1 cellular context compared by ENCODE assay signal in genomic region chr17:43398724-43399595, GRCh38.
A peak's percentile ranks its signal among the peaks of the same experiment; 100 is the strongest.
TF ChIP-seq lines count a peak whose summit lies in the region.

Gene ARL4D, plus strand, starts transcription at chr17:43398993. Its CDS starts 740 bp downstream, at chr17:43399733.

TF ChIP-seq in HepG2, 621 proteins besides CTCF, POLR2A, EP300 and RAD21 (continued from another document and continues in another):
- TF ChIP-seq ZBTB10 (CRISPR knock-in tag; IDR thresholded peaks at IDR 0.05; ENCODE audit: borderline replicate concordance) (no peak), KAT2B (IDR thresholded peaks at IDR 0.05; ENCODE audit: borderline replicate concordance, low read depth, low read length) (no peak), ZNF281 (CRISPR knock-in tag; IDR thresholded peaks at IDR 0.05; ENCODE audit: borderline replicate concordance) (no peak), ZNF354B (CRISPR knock-in tag; IDR thresholded peaks at IDR 0.05) (no peak), ZNF687 (CRISPR knock-in tag; IDR thresholded peaks at IDR 0.05) (peak; percentile 93), NFE2L2 (IDR thresholded peaks at IDR 0.05; ENCODE audit: low read length) (no peak), SIX4 (CRISPR knock-in tag; IDR thresholded peaks at IDR 0.05) (0 out of 2 replicates have a peak, but pooled peaks have one; percentile 26), KDM6A (CRISPR knock-in tag; IDR thresholded peaks at IDR 0.05; ENCODE audit: low read depth) (no peak), DDIT3 (CRISPR knock-in tag; IDR thresholded peaks at IDR 0.05) (no peak), HDAC1 (CRISPR knock-in tag; IDR thresholded peaks at IDR 0.05) (peak; percentile 84), ZBTB40 (IDR thresholded peaks at IDR 0.05) (no peak), ZBTB40 (CRISPR knock-in tag; IDR thresholded peaks at IDR 0.05) (peak; percentile 88), SNAI1 (CRISPR knock-in tag; IDR thresholded peaks at IDR 0.05; ENCODE audit: borderline replicate concordance) (no peak), ZNF580 (CRISPR knock-in tag; IDR thresholded peaks at IDR 0.05; ENCODE audit: borderline replicate concordance, low read depth) (peak; percentile 87; the same call in 1 of the 2 replicates), PHF21A (CRISPR knock-in tag; IDR thresholded peaks at IDR 0.05) (no peak), SP1 (IDR thresholded peaks at IDR 0.05) (no peak), SP1 (CRISPR knock-in tag; IDR thresholded peaks at IDR 0.05) (peak; percentile 80), ZUFSP (CRISPR knock-in tag; IDR thresholded peaks at IDR 0.05; ENCODE audit: borderline replicate concordance) (no peak), DR1 (CRISPR knock-in tag; IDR thresholded peaks at IDR 0.05) (peak; percentile 98), ZNF770 (CRISPR knock-in tag; IDR thresholded peaks at IDR 0.05) (peak; percentile 83), TIGD3 (CRISPR knock-in tag; IDR thresholded peaks at IDR 0.05; ENCODE audit: borderline replicate concordance) (peak; percentile 65; the same call in 1 of the 2 replicates), ZZZ3 (CRISPR knock-in tag; IDR thresholded peaks at IDR 0.05; ENCODE audit: borderline replicate concordance) (peak; percentile 76; the same call in 1 of the 2 replicates), ZKSCAN8 (CRISPR knock-in tag; IDR thresholded peaks at IDR 0.05; ENCODE audit: borderline replicate concordance) (0 out of 2 replicates have a peak, but pooled peaks have one; percentile 17), TSC22D2 (CRISPR knock-in tag; IDR thresholded peaks at IDR 0.05; ENCODE audit: borderline replicate concordance) (peak; percentile 99), ZNF703 (CRISPR knock-in tag; IDR thresholded peaks at IDR 0.05; ENCODE audit: borderline replicate concordance) (no peak), POLR2G (IDR thresholded peaks at IDR 0.05; ENCODE audit: low read depth, low read length) (peak; percentile 100), NR2F2 (IDR thresholded peaks at IDR 0.05; ENCODE audit: borderline replicate concordance, low read depth) (peak; percentile 68; the same call in 1 of the 2 replicates), ZNF883 (CRISPR knock-in tag; IDR thresholded peaks at IDR 0.05; ENCODE audit: not compliant biosample characterization) (peak; percentile 90), ZFY (CRISPR knock-in tag; IDR thresholded peaks at IDR 0.05) (peak; percentile 69)
